Comparison of ENCODE assay signal across 1 cellular context in the genomic region with DNA sequence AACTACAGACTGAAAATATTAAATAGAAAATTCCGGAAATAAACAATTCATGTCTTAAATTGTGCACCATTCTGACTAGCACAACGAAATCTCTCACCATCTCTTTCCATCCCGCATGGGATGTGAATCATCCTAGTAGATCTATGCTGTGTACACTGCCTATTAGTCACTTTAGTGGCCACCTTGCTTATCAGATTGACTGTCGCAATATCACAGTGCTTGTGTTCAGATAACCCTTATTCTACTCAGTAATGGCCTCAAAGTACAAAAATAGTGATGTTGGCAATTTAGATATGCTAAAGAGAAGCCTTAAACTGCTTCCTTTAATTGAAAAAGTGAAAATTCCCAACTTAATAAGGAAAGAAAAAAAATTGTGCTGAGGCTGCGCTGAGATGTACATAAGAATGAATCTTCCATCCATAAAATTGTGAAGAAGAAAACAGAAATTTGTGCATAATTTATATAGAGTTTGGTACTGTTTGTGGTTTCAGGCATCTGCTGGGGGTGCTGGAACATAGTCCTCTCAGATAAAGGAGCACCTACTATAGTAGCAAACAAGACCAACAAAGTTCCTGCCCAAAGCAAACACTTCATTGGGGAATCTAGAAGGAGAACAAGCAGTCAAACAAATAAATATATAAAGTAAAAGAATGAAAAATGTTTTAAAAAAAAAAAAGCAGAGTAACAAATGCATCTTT.
TF ChIP-seq lines count a peak whose summit lies in the region.

No MANE protein-coding gene starts in this region.

TF ChIP-seq in HepG2, 621 proteins besides CTCF, POLR2A, EP300 and RAD21 (continued from another document and continues in another):
- TF ChIP-seq MAFK (conservative IDR thresholded peaks at IDR 0.05 in 1 of 2, IDR thresholded peaks at IDR 0.05 in 1 of 2; ENCODE audit: low read length in 2 of 2) (no peak), ZSCAN31 (CRISPR knock-in tag; IDR thresholded peaks at IDR 0.05; ENCODE audit: low read depth) (no peak), RORA (CRISPR knock-in tag; IDR thresholded peaks at IDR 0.05) (no peak), ZNF24 (IDR thresholded peaks at IDR 0.05) (no peak), RFX1 (IDR thresholded peaks at IDR 0.05) (no peak), ISL2 (CRISPR knock-in tag; IDR thresholded peaks at IDR 0.05) (no peak), ZBTB8A (CRISPR knock-in tag; IDR thresholded peaks at IDR 0.05; ENCODE audit: borderline replicate concordance, low read depth) (no peak), FOXK2 (IDR thresholded peaks at IDR 0.05) (peak; percentile 40; the same call in 1 of the 2 replicates), AKAP8 (CRISPR knock-in tag; IDR thresholded peaks at IDR 0.05) (no peak), CEBPG (CRISPR knock-in tag; IDR thresholded peaks at IDR 0.05) (peak; percentile 85), PPARG (CRISPR knock-in tag; conservative IDR thresholded peaks at IDR 0.05) (peak; percentile 95), PCBP1 (IDR thresholded peaks at IDR 0.05; ENCODE audit: borderline replicate concordance, low read depth, low read length) (no peak), ZNF703 (CRISPR knock-in tag; IDR thresholded peaks at IDR 0.05; ENCODE audit: borderline replicate concordance) (no peak), NONO (IDR thresholded peaks at IDR 0.05) (no peak), NONO (CRISPR knock-in tag; conservative IDR thresholded peaks at IDR 0.05) (no peak), ZSCAN12 (CRISPR knock-in tag; IDR thresholded peaks at IDR 0.05) (no peak), THAP11 (CRISPR knock-in tag; IDR thresholded peaks at IDR 0.05) (no peak), MEIS2 (CRISPR knock-in tag; IDR thresholded peaks at IDR 0.05) (no peak), MXI1 (IDR thresholded peaks at IDR 0.05; ENCODE audit: borderline replicate concordance, low read depth, low read length) (no peak; the same call in 2 of the 3 replicates), HNRNPK (IDR thresholded peaks at IDR 0.05; ENCODE audit: low read depth, low read length, poor library complexity, severe bottlenecking) (no peak), SNRNP70 (IDR thresholded peaks at IDR 0.05; ENCODE audit: low read depth, low read length) (no peak), RELA (CRISPR knock-in tag; IDR thresholded peaks at IDR 0.05) (no peak)
- TF ChIP-seq, protein P1, sequence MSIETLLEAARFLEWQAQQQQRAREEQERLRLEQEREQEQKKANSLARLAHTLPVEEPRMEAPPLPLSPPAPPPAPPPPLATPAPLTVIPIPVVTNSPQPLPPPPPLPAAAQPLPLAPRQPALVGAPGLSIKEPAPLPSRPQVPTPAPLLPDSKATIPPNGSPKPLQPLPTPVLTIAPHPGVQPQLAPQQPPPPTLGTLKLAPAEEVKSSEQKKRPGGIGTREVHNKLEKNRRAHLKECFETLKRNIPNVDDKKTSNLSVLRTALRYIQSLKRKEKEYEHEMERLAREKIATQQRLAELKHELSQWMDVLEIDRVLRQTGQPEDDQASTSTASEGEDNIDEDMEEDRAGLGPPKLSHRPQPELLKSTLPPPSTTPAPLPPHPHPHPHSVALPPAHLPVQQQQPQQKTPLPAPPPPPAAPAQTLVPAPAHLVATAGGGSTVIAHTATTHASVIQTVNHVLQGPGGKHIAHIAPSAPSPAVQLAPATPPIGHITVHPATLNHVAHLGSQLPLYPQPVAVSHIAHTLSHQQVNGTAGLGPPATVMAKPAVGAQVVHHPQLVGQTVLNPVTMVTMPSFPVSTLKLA (IDR thresholded peaks at IDR 0.05), result no peak
- TF ChIP-seq, protein P2, sequence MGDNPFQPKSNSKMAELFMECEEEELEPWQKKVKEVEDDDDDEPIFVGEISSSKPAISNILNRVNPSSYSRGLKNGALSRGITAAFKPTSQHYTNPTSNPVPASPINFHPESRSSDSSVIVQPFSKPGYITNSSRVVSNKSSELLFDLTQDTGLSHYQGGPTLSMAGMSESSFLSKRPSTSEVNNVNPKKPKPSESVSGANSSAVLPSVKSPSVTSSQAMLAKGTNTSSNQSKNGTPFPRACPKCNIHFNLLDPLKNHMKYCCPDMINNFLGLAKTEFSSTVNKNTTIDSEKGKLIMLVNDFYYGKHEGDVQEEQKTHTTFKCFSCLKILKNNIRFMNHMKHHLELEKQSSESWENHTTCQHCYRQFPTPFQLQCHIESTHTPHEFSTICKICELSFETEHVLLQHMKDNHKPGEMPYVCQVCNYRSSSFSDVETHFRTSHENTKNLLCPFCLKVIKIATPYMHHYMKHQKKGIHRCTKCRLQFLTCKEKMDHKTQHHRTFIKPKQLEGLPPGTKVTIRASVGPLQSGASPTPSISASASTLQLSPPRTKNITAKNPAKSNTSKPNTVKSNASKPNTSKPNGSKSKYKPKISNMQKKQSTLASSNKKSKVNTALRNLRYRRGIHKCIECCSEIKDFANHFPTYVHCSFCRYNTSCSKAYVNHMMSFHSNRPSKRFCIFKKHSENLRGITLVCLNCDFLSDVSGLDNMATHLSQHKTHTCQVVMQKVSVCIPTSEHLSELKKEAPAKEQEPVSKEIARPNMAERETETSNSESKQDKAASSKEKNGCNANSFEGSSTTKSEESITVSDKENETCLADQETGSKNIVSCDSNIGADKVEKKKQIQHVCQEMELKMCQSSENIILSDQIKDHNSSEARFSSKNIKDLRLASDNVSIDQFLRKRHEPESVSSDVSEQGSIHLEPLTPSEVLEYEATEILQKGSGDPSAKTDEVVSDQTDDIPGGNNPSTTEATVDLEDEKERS (CRISPR knock-in tag; IDR thresholded peaks at IDR 0.05), result no peak
- TF ChIP-seq, protein P3, sequence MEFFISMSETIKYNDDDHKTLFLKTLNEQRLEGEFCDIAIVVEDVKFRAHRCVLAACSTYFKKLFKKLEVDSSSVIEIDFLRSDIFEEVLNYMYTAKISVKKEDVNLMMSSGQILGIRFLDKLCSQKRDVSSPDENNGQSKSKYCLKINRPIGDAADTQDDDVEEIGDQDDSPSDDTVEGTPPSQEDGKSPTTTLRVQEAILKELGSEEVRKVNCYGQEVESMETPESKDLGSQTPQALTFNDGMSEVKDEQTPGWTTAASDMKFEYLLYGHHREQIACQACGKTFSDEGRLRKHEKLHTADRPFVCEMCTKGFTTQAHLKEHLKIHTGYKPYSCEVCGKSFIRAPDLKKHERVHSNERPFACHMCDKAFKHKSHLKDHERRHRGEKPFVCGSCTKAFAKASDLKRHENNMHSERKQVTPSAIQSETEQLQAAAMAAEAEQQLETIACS (CRISPR knock-in tag; IDR thresholded peaks at IDR 0.05), result no peak
- TF ChIP-seq, protein P4, sequence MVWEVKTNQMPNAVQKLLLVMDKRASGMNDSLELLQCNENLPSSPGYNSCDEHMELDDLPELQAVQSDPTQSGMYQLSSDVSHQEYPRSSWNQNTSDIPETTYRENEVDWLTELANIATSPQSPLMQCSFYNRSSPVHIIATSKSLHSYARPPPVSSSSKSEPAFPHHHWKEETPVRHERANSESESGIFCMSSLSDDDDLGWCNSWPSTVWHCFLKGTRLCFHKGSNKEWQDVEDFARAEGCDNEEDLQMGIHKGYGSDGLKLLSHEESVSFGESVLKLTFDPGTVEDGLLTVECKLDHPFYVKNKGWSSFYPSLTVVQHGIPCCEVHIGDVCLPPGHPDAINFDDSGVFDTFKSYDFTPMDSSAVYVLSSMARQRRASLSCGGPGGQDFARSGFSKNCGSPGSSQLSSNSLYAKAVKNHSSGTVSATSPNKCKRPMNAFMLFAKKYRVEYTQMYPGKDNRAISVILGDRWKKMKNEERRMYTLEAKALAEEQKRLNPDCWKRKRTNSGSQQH (CRISPR knock-in tag; IDR thresholded peaks at IDR 0.05; ENCODE audit: low read depth), result no peak
- TF ChIP-seq, protein P5, sequence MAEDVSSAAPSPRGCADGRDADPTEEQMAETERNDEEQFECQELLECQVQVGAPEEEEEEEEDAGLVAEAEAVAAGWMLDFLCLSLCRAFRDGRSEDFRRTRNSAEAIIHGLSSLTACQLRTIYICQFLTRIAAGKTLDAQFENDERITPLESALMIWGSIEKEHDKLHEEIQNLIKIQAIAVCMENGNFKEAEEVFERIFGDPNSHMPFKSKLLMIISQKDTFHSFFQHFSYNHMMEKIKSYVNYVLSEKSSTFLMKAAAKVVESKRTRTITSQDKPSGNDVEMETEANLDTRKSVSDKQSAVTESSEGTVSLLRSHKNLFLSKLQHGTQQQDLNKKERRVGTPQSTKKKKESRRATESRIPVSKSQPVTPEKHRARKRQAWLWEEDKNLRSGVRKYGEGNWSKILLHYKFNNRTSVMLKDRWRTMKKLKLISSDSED (CRISPR knock-in tag; IDR thresholded peaks at IDR 0.05), result no peak
- TF ChIP-seq, protein P6, sequence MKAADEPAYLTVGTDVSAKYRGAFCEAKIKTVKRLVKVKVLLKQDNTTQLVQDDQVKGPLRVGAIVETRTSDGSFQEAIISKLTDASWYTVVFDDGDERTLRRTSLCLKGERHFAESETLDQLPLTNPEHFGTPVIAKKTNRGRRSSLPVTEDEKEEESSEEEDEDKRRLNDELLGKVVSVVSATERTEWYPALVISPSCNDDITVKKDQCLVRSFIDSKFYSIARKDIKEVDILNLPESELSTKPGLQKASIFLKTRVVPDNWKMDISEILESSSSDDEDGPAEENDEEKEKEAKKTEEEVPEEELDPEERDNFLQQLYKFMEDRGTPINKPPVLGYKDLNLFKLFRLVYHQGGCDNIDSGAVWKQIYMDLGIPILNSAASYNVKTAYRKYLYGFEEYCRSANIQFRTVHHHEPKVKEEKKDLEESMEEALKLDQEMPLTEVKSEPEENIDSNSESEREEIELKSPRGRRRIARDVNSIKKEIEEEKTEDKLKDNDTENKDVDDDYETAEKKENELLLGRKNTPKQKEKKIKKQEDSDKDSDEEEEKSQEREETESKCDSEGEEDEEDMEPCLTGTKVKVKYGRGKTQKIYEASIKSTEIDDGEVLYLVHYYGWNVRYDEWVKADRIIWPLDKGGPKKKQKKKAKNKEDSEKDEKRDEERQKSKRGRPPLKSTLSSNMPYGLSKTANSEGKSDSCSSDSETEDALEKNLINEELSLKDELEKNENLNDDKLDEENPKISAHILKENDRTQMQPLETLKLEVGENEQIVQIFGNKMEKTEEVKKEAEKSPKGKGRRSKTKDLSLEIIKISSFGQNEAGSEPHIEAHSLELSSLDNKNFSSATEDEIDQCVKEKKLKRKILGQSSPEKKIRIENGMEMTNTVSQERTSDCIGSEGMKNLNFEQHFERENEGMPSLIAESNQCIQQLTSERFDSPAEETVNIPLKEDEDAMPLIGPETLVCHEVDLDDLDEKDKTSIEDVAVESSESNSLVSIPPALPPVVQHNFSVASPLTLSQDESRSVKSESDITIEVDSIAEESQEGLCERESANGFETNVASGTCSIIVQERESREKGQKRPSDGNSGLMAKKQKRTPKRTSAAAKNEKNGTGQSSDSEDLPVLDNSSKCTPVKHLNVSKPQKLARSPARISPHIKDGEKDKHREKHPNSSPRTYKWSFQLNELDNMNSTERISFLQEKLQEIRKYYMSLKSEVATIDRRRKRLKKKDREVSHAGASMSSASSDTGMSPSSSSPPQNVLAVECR (CRISPR knock-in tag; IDR thresholded peaks at IDR 0.05; ENCODE audit: borderline replicate concordance), result no peak; the same call in 1 of the 2 replicates
- TF ChIP-seq, protein P7, sequence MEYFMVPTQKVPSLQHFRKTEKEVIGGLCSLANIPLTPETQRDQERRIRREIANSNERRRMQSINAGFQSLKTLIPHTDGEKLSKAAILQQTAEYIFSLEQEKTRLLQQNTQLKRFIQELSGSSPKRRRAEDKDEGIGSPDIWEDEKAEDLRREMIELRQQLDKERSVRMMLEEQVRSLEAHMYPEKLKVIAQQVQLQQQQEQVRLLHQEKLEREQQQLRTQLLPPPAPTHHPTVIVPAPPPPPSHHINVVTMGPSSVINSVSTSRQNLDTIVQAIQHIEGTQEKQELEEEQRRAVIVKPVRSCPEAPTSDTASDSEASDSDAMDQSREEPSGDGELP (IDR thresholded peaks at IDR 0.05; ENCODE audit: borderline replicate concordance, low read depth), result no peak
- TF ChIP-seq, protein P8, sequence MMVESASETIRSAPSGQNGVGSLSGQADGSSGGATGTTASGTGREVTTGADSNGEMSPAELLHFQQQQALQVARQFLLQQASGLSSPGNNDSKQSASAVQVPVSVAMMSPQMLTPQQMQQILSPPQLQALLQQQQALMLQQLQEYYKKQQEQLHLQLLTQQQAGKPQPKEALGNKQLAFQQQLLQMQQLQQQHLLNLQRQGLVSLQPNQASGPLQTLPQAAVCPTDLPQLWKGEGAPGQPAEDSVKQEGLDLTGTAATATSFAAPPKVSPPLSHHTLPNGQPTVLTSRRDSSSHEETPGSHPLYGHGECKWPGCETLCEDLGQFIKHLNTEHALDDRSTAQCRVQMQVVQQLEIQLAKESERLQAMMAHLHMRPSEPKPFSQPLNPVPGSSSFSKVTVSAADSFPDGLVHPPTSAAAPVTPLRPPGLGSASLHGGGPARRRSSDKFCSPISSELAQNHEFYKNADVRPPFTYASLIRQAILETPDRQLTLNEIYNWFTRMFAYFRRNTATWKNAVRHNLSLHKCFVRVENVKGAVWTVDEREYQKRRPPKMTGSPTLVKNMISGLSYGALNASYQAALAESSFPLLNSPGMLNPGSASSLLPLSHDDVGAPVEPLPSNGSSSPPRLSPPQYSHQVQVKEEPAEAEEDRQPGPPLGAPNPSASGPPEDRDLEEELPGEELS (CRISPR knock-in tag; IDR thresholded peaks at IDR 0.05), result peak; percentile 51; the same call in 1 of the 2 replicates
- TF ChIP-seq, protein P9, sequence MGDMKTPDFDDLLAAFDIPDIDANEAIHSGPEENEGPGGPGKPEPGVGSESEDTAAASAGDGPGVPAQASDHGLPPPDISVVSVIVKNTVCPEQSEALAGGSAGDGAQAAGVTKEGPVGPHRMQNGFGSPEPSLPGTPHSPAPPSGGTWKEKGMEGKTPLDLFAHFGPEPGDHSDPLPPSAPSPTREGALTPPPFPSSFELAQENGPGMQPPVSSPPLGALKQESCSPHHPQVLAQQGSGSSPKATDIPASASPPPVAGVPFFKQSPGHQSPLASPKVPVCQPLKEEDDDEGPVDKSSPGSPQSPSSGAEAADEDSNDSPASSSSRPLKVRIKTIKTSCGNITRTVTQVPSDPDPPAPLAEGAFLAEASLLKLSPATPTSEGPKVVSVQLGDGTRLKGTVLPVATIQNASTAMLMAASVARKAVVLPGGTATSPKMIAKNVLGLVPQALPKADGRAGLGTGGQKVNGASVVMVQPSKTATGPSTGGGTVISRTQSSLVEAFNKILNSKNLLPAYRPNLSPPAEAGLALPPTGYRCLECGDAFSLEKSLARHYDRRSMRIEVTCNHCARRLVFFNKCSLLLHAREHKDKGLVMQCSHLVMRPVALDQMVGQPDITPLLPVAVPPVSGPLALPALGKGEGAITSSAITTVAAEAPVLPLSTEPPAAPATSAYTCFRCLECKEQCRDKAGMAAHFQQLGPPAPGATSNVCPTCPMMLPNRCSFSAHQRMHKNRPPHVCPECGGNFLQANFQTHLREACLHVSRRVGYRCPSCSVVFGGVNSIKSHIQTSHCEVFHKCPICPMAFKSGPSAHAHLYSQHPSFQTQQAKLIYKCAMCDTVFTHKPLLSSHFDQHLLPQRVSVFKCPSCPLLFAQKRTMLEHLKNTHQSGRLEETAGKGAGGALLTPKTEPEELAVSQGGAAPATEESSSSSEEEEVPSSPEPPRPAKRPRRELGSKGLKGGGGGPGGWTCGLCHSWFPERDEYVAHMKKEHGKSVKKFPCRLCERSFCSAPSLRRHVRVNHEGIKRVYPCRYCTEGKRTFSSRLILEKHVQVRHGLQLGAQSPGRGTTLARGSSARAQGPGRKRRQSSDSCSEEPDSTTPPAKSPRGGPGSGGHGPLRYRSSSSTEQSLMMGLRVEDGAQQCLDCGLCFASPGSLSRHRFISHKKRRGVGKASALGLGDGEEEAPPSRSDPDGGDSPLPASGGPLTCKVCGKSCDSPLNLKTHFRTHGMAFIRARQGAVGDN (CRISPR knock-in tag; IDR thresholded peaks at IDR 0.05), result no peak
- TF ChIP-seq, protein P10, sequence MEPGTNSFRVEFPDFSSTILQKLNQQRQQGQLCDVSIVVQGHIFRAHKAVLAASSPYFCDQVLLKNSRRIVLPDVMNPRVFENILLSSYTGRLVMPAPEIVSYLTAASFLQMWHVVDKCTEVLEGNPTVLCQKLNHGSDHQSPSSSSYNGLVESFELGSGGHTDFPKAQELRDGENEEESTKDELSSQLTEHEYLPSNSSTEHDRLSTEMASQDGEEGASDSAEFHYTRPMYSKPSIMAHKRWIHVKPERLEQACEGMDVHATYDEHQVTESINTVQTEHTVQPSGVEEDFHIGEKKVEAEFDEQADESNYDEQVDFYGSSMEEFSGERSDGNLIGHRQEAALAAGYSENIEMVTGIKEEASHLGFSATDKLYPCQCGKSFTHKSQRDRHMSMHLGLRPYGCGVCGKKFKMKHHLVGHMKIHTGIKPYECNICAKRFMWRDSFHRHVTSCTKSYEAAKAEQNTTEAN (CRISPR knock-in tag; conservative IDR thresholded peaks at IDR 0.05), result 0 out of 2 replicates have a peak, but pooled peaks have one; percentile 36
